1 cellular context compared by ENCODE assay signal in genomic region chr7:107332488-107333269, GRCh38.
TF ChIP-seq lines count a peak whose summit lies in the region.

No MANE protein-coding gene starts in this region.

TF ChIP-seq in GM12878, 131 proteins besides CTCF, POLR2A, EP300 and RAD21 (continued from another document):
- TF ChIP-seq, protein P1, sequence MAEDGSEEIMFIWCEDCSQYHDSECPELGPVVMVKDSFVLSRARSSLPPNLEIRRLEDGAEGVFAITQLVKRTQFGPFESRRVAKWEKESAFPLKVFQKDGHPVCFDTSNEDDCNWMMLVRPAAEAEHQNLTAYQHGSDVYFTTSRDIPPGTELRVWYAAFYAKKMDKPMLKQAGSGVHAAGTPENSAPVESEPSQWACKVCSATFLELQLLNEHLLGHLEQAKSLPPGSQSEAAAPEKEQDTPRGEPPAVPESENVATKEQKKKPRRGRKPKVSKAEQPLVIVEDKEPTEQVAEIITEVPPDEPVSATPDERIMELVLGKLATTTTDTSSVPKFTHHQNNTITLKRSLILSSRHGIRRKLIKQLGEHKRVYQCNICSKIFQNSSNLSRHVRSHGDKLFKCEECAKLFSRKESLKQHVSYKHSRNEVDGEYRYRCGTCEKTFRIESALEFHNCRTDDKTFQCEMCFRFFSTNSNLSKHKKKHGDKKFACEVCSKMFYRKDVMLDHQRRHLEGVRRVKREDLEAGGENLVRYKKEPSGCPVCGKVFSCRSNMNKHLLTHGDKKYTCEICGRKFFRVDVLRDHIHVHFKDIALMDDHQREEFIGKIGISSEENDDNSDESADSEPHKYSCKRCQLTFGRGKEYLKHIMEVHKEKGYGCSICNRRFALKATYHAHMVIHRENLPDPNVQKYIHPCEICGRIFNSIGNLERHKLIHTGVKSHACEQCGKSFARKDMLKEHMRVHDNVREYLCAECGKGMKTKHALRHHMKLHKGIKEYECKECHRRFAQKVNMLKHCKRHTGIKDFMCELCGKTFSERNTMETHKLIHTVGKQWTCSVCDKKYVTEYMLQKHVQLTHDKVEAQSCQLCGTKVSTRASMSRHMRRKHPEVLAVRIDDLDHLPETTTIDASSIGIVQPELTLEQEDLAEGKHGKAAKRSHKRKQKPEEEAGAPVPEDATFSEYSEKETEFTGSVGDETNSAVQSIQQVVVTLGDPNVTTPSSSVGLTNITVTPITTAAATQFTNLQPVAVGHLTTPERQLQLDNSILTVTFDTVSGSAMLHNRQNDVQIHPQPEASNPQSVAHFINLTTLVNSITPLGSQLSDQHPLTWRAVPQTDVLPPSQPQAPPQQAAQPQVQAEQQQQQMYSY (CRISPR knock-in tag; IDR thresholded peaks at IDR 0.05), result no peak
- TF ChIP-seq, protein P2, sequence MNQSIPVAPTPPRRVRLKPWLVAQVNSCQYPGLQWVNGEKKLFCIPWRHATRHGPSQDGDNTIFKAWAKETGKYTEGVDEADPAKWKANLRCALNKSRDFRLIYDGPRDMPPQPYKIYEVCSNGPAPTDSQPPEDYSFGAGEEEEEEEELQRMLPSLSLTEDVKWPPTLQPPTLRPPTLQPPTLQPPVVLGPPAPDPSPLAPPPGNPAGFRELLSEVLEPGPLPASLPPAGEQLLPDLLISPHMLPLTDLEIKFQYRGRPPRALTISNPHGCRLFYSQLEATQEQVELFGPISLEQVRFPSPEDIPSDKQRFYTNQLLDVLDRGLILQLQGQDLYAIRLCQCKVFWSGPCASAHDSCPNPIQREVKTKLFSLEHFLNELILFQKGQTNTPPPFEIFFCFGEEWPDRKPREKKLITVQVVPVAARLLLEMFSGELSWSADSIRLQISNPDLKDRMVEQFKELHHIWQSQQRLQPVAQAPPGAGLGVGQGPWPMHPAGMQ (IDR thresholded peaks at IDR 0.05; ENCODE audit: borderline replicate concordance), result no peak
- no peak for TF ChIP-seq EED (IDR thresholded peaks at IDR 0.05; ENCODE audit: low read depth)
- no peak for TF ChIP-seq ZBTB33 (IDR thresholded peaks at IDR 0.05)
- no peak for TF ChIP-seq MTA3 (IDR thresholded peaks at IDR 0.05; ENCODE audit: borderline replicate concordance, low read length)
- TF ChIP-seq SMC3 (IDR thresholded peaks at IDR 0.05; ENCODE audit: borderline replicate concordance, low read length), result no peak
- TF ChIP-seq CHD1 (IDR thresholded peaks at IDR 0.05; ENCODE audit: low read depth, low read length), result no peak
- peak; percentile 85 for TF ChIP-seq TCF7 (IDR thresholded peaks at IDR 0.05; ENCODE audit: borderline replicate concordance)
- TF ChIP-seq SREBF2 (IDR thresholded peaks at IDR 0.05; ENCODE audit: low read length), result no peak
- TF ChIP-seq KDM1A (IDR thresholded peaks at IDR 0.05; ENCODE audit: borderline replicate concordance), result no peak
- no peak for TF ChIP-seq ZNF384 (IDR thresholded peaks at IDR 0.05; ENCODE audit: borderline replicate concordance, low read depth, low read length)
- TF ChIP-seq ESRRA (IDR thresholded peaks at IDR 0.05; ENCODE audit: low read length), result no peak
- TF ChIP-seq SPI1 (IDR thresholded peaks at IDR 0.05; ENCODE audit: borderline replicate concordance, insufficient read depth, low read depth, low read length), result peak; percentile 55; the same call in 1 of the 2 replicates
- TF ChIP-seq TAF1 (IDR thresholded peaks at IDR 0.05; ENCODE audit: borderline replicate concordance, low read depth, low read length), result no peak
- no peak for TF ChIP-seq E2F4 (IDR thresholded peaks at IDR 0.05; ENCODE audit: low read depth, low read length)
- no peak for TF ChIP-seq NKRF (conservative IDR thresholded peaks at IDR 0.05)
- TF ChIP-seq HDAC2 (IDR thresholded peaks at IDR 0.05), result no peak
- no peak for TF ChIP-seq ZNF24 (IDR thresholded peaks at IDR 0.05)
- TF ChIP-seq, protein P3, sequence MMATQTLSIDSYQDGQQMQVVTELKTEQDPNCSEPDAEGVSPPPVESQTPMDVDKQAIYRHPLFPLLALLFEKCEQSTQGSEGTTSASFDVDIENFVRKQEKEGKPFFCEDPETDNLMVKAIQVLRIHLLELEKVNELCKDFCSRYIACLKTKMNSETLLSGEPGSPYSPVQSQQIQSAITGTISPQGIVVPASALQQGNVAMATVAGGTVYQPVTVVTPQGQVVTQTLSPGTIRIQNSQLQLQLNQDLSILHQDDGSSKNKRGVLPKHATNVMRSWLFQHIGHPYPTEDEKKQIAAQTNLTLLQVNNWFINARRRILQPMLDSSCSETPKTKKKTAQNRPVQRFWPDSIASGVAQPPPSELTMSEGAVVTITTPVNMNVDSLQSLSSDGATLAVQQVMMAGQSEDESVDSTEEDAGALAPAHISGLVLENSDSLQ (IDR thresholded peaks at IDR 0.05), result no peak
- TF ChIP-seq JUND (IDR thresholded peaks at IDR 0.05; ENCODE audit: low read depth, low read length), result no peak
- TF ChIP-seq POU2F2 (IDR thresholded peaks at IDR 0.05; ENCODE audit: borderline replicate concordance, low read depth, low read length), result no peak
- no peak for TF ChIP-seq NFXL1 (IDR thresholded peaks at IDR 0.05; ENCODE audit: borderline replicate concordance)
- TF ChIP-seq, protein P4, sequence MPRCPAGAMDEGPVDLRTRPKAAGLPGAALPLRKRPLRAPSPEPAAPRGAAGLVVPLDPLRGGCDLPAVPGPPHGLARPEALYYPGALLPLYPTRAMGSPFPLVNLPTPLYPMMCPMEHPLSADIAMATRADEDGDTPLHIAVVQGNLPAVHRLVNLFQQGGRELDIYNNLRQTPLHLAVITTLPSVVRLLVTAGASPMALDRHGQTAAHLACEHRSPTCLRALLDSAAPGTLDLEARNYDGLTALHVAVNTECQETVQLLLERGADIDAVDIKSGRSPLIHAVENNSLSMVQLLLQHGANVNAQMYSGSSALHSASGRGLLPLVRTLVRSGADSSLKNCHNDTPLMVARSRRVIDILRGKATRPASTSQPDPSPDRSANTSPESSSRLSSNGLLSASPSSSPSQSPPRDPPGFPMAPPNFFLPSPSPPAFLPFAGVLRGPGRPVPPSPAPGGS (IDR thresholded peaks at IDR 0.05; ENCODE audit: borderline replicate concordance, insufficient read depth, low read depth, low read length, poor library complexity, severe bottlenecking), result no peak
- no peak for TF ChIP-seq BCL11A (IDR thresholded peaks at IDR 0.05; ENCODE audit: low read depth, low read length)
- no peak for TF ChIP-seq CHD4 (IDR thresholded peaks at IDR 0.05)
- TF ChIP-seq ZNF207 (IDR thresholded peaks at IDR 0.05; ENCODE audit: borderline replicate concordance), result no peak
